ENCODE assay signal across 26 cellular contexts in the genomic region with DNA sequence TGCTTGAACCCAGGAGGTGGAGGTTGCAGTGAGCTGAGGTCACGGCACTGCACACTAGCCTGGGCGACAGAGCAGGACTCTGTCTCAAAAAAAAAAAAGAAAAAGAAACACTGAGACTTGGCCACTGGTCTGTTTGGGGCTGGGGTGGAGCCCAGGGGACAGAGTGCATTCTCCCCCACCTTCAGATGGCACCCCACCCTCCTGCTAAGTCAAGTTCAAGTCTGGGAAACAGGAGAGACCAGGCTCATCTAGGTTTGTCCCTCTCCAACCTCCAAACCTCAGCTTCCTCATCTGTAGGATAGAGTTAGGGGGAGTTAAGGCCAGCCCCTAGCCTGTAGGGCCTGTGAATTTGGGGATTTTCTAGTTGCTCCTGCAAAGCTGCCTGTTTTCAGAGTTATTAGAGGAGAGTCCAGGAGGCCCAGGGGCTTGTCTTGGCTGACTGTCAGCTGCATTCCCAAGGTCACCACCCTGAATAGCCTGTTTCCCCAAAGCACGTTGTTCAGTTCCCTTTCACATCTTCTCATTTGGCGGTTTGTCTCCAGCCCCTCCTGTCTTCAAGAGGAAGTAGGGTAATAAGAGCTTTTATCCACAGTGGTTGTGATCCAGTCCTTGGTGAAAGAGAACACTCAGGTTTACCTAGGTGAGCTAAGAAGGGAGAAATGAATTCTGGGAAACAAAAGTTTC. TPM values are rescaled to one million over a fixed set of nuclear protein-coding genes. Genes with fewer than 3 reads are reported as not detected.
DNase-seq lines count a peak whose midpoint lies in the region; ATAC-seq and TF ChIP-seq lines count a peak whose summit lies in the region.
"Had no signal": no experiment of that assay in that cellular context is flagged by ENCODE, and none has a peak within 500 bp of the region (broad histone marks: within the 10 kb centered on the region; RNA-seq: fewer than 3 reads in every experiment).

No MANE protein-coding gene starts in this region.

- no peaks in the 10 kb centered on the region for H4K20me1 ChIP-seq in OCI-LY7 (ENCODE audit: insufficient read depth, low read length)

- POLR2A ChIA-PET in OCI-LY7 (lab: Charles Lee): interaction anchor here (0.6 to 1.2 kb wide), 7 partner anchors 9 to 613 kb away, joined by 3 to 12 read pairs (median 4); no protein-coding TSS in a partner anchor

- H3K9me3 ChIP-seq in OCI-LY7 (ENCODE audit: low read length): no peaks in the 10 kb centered on the region
- H3K9me3 ChIP-seq in heart right ventricle: peaks cover 0 to 4% (median 0%) of the 10 kb centered on the region in 11 donors
- H3K9me3 ChIP-seq: esophagus squamous epithelium, gastrocnemius medialis had no signal

- peak; percentile 78 to 89 for DNase-seq in Kasumi-1 (lab: John Stamatoyannopoulos, UW)
- no peak for DNase-seq in OCI-LY7 (ENCODE audit: low spot score)
- DNase-seq in caudate nucleus (lab: John Stamatoyannopoulos, UW): peak in 1 of 61 donors; percentile 37
- DNase-seq in stimulated activated CD8-positive, alpha-beta memory T cell treated with anti-CD3 and anti-CD28 coated beads, Interleukin-4, amount 100 ng/mL, for 48 hours: peak; percentile 14
- no peak for DNase-seq in heart right ventricle
- no peak for DNase-seq in ureter (ENCODE audit: low spot score)
- DNase-seq in cardiac septum (ENCODE audit: low spot score): no peak
- DNase-seq: activated CD4-positive, alpha-beta T cell treated with anti-CD3 and anti-CD28 coated beads for 36 hours; activated naive CD8-positive, alpha-beta T cell treated with anti-CD3 and anti-CD28 coated beads for 36 hours; CD4-positive, alpha-beta memory T cell; DMS153; endodermal cell; esophagus squamous epithelium; gastrocnemius medialis; H9; NCI-H1048; NCI-H446 treated with DMSO at 0.1 percent for 48 hours; stimulated activated CD4-positive, alpha-beta T cell treated with anti-CD3 and anti-CD28 coated beads, Interleukin-2, amount 100 ng/mL, for 24 hours had no signal

- no peaks in the 10 kb centered on the region for H3K9me2 ChIP-seq in OCI-LY7 (ENCODE audit: insufficient read depth, low read length)

- peak overlapping the region; percentile 36; the same call in 1 of the 2 replicates for H2AFZ ChIP-seq in OCI-LY7 (ENCODE audit: low read length)

- H3K4me1 ChIP-seq in OCI-LY7 (ENCODE audit: insufficient read depth, low read length, poor library complexity, severe bottlenecking) (peaks cover 14% of the 10 kb centered on the region), heart right ventricle (peaks cover 3 to 11% (median 8%) of the 10 kb centered on the region in 9 donors)

- intact Hi-C loops in OCI-LY7 (cut with micrococcal nuclease; ENCODE audit: unreplicated experiment): no loop called here
- intact Hi-C loops in heart right ventricle (cut with DNase I): loop anchor here in 1 of 10 donors (10.0 kb wide), 1 partner anchor 77 kb away; no protein-coding TSS in a partner anchor
- intact Hi-C loops in cardiac septum (cut with DNase I): no loop called here

- no peak for ATAC-seq in heart right ventricle
- ATAC-seq in GM18498 (IDR thresholded peaks at IDR 0.05; ENCODE audit: unreplicated experiment): no peak
- ATAC-seq: activated CD4-positive, alpha-beta T cell treated with anti-CD3 and anti-CD28 coated beads for 36 hours; gastrocnemius medialis; SK-N-SH treated with all-trans-retinoic acid at 6 μM for 48 hours; stimulated activated memory B cell treated with anti-CD40 and anti-IgM and Interleukin-4, amounts not matched to agents 10 μg/mL and 1 μg/mL and 100 μg/mL, for 72 hours had no signal

- H3K27me3 ChIP-seq in heart right ventricle: peaks cover 11 to 45% (median 34%) of the 10 kb centered on the region in 7 donors

- H3K4me3 ChIP-seq in OCI-LY7 (ENCODE audit: low read depth, low read length, poor library complexity, severe bottlenecking) (no peak overlapping the region), heart right ventricle (no peak overlapping the region)
- H3K4me3 ChIP-seq: esophagus squamous epithelium, gastrocnemius medialis, lung, skin epidermis had no signal

- H3K79me2 ChIP-seq in OCI-LY7 (ENCODE audit: insufficient read depth, low read depth, low read length): no peaks in the 10 kb centered on the region

- no peak for TF ChIP-seq CTCF in OCI-LY7 (conservative IDR thresholded peaks at IDR 0.05; ENCODE audit: low read length)
- TF ChIP-seq CTCF in heart right ventricle (IDR thresholded peaks at IDR 0.05): no peak

- CTCF ChIA-PET in OCI-LY7 (lab: Charles Lee; ENCODE audit: unreplicated experiment): no interaction called here

- BruUV-seq in OCI-LY7 (replicated peaks; lab: Mats Ljungman, UMichigan): no TSS peak

- no peak overlapping the region for H3K4me2 ChIP-seq in OCI-LY7 (ENCODE audit: low read length)

- 50 to 69% methylated on average over 4 of the region's 4 CpGs for WGBS in heart right ventricle, 2 donors

- H3K27ac ChIP-seq in OCI-LY7 (ENCODE audit: low read depth, low read length, poor library complexity, severe bottlenecking) (no peak overlapping the region), caudate nucleus (ENCODE audit: low read depth, low read length) (peak overlapping the region; percentile 98), heart right ventricle (no peak overlapping the region)
- H3K27ac ChIP-seq: esophagus squamous epithelium, gastrocnemius medialis, skin epidermis had no signal

- H3K36me3 ChIP-seq in OCI-LY7 (ENCODE audit: insufficient read depth, low read length): no peaks in the 10 kb centered on the region
- no peaks in the 10 kb centered on the region for H3K36me3 ChIP-seq in heart right ventricle
- H3K36me3 ChIP-seq: esophagus squamous epithelium, gastrocnemius medialis had no signal

RNA-seq across cellular contexts. Expression of a gene that starts 2.2 kb away (rescaled TPM):
- total RNA-seq in OCI-LY7 (2014; rRNA removed; shearing (Covaris generic)): not detected in 2 replicates
- total RNA-seq in OCI-LY7 (2022) (not detected in 2 replicates), heart right ventricle (10 to 100 TPM in 1 of 10 donors, 1 to 10 TPM in 9; 1.9 to 11.6 (median 4.1) TPM), ureter (1.5 TPM), cardiac septum (3.0 TPM)
- polyA plus RNA-seq in heart right ventricle: 10 to 100 TPM in 1 of 2 donors, 1 to 10 TPM in 1; 4.4 to 29.8 TPM
- total RNA-seq: CD4-positive, alpha-beta memory T cell; endodermal cell; esophagus squamous epithelium; gastrocnemius medialis; H9; lung; progenitor cell of endocrine pancreas; RPMI7951 had no signal
- polyA plus RNA-seq: keratinocyte had no signal

RNA-seq across cellular contexts. Expression of a gene that starts 16.9 kb away (rescaled TPM):
- total RNA-seq in OCI-LY7 (2014; rRNA removed; shearing (Covaris generic)): 27.2 and 40.0 TPM in 2 replicates
- 5.7 and 9.3 TPM in 2 replicates for total RNA-seq in OCI-LY7 (2022)
- 100 to 1,000 TPM in 6 of 10 donors, 10 to 100 TPM in 4; 88.8 to 354 (median 109) TPM for total RNA-seq in heart right ventricle
- 100 to 1,000 TPM; 195 to 231 TPM for polyA plus RNA-seq in heart right ventricle
- 113 TPM for total RNA-seq in ureter
- total RNA-seq in cardiac septum: 108 TPM

RNA-seq across cellular contexts. Expression of a gene that starts 26.6 kb away (rescaled TPM):
- not detected in 2 replicates for total RNA-seq in OCI-LY7 (2014; rRNA removed; shearing (Covaris generic))
- not detected in 2 replicates for total RNA-seq in OCI-LY7 (2022)
- not detected for total RNA-seq in heart right ventricle
- not detected for polyA plus RNA-seq in heart right ventricle
- total RNA-seq in ureter: not detected
- total RNA-seq in cardiac septum: not detected
- total RNA-seq: activated CD4-positive, alpha-beta T cell treated with anti-CD3 and anti-CD28 coated beads for 36 hours; activated naive CD8-positive, alpha-beta T cell treated with anti-CD3 and anti-CD28 coated beads for 36 hours; CD4-positive, alpha-beta memory T cell; endodermal cell; esophagus squamous epithelium; gastrocnemius medialis; H9; lung; progenitor cell of endocrine pancreas; RPMI7951 had no signal
- polyA plus RNA-seq: CD4-positive, alpha-beta memory T cell; lung had no signal

RNA-seq across cellular contexts. Expression of a gene that starts 34.1 kb away (rescaled TPM):
- not detected in 2 replicates for total RNA-seq in OCI-LY7 (2014; rRNA removed; shearing (Covaris generic))
- total RNA-seq in OCI-LY7 (2022): not detected in 2 replicates
- 100 to 1,000 TPM in 5 of 10 donors, 10 to 100 TPM in 5; 83.3 to 164 (median 97.0) TPM for total RNA-seq in heart right ventricle
- 100 to 1,000 TPM in 1 of 2 donors, 10 to 100 TPM in 1; 31.9 to 268 TPM for polyA plus RNA-seq in heart right ventricle
- total RNA-seq in ureter: 98.7 TPM
- 36.1 TPM for total RNA-seq in cardiac septum
- total RNA-seq: CD4-positive, alpha-beta memory T cell had no signal

RNA-seq across cellular contexts. Expression of a gene that starts 40.9 kb away (rescaled TPM):
- not detected in 2 replicates for total RNA-seq in OCI-LY7 (2014; rRNA removed; shearing (Covaris generic))
- total RNA-seq in OCI-LY7 (2022) (not detected in 2 replicates), heart right ventricle (10 to 100 TPM in 1 of 10 donors, 1 to 10 TPM in 5, under 1 TPM in 4; 0.75 to 24.3 (median 1.7) TPM), ureter (18.8 TPM), cardiac septum (1.1 TPM)
- 10 to 100 TPM; 11.9 to 25.4 TPM for polyA plus RNA-seq in heart right ventricle
- total RNA-seq: activated CD4-positive, alpha-beta T cell treated with anti-CD3 and anti-CD28 coated beads for 36 hours; activated naive CD8-positive, alpha-beta T cell treated with anti-CD3 and anti-CD28 coated beads for 36 hours; CD4-positive, alpha-beta memory T cell; endodermal cell; progenitor cell of endocrine pancreas had no signal
- polyA plus RNA-seq: CD4-positive, alpha-beta memory T cell had no signal

Comparison
In these comparisons a context has a peak if more than half of its experiments do, and no peak if none do; other contexts are left out.
1. DNase-seq: peak in Kasumi-1 (2 of 2) and stimulated activated CD8-positive, alpha-beta memory T cell treated with anti-CD3 and anti-CD28 coated beads, Interleukin-4, amount 100 ng/mL, for 48 hours (single experiment); none in OCI-LY7 (single experiment), heart right ventricle (0 of 2), ureter (single experiment) and cardiac septum (single experiment).